ENCODE assay signal across 14 cellular contexts in the genomic region with DNA sequence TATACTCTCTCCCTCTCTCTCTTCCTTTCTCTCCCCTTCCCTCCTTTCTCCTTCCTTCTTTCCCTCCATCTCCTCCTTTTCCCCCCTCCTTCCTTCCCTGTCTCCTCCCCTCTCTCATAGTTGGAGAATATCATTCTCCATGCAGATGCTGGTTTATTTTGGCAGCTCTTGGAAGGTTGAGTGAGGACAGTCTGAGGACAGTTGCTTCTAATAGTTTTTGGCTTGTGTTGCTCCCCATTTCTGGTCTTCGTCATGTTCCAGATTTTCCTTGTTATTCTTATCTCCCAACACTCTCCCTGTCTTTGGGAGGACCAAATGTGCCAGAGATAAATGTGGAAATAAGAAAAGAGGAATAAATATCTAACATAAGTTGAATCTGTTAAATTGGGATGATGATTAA.
DNase-seq lines count a peak whose midpoint lies in the region; ATAC-seq and TF ChIP-seq lines count a peak whose summit lies in the region.
"Had no signal": no experiment of that assay in that cellular context is flagged by ENCODE, and none has a peak within 500 bp of the region (broad histone marks: within the 10 kb centered on the region; RNA-seq: fewer than 3 reads in every experiment).

No MANE protein-coding gene starts in this region.

- intact Hi-C loops in right lobe of liver (cut with DNase I) (no loop called here), heart left ventricle (cut with DNase I) (no loop called here)

- H3K27ac ChIP-seq in liver (ENCODE audit: low read depth in 1 of 2, low read length in 2 of 2): no peak overlapping the region
- H3K27ac ChIP-seq in right lobe of liver: no peak overlapping the region
- peak overlapping the region in 4 of 12 donors; percentile 13 to 29 (median 16) for H3K27ac ChIP-seq in heart left ventricle
- H3K27ac ChIP-seq: BLaER1 treated with 17β-estradiol and CSF1 and Interleukin-3, amounts not matched to agents 10 nM and 100 nM; HL-60 had no signal

- DNase-seq in right lobe of liver (no peak), heart left ventricle (peak in 2 of 5 donors; percentile 11 to 22), myocyte (ENCODE audit: low read depth) (peak; percentile 18), NCI-H1105 (lab: John Stamatoyannopoulos, UW) (no peak)
- DNase-seq in NK-92 treated with Interleukin-12 subunit alpha and Interleukin-12 subunit beta, amount 100 ng/mL, for 24 hours (lab: John Stamatoyannopoulos, UW): no peak
- DNase-seq: ACHN; CD4-positive, CD25-positive, alpha-beta regulatory T cell; DMS53; GF-D8 had no signal

- H3K36me3 ChIP-seq in liver (ENCODE audit: control insufficient read depth in 4 of 4, insufficient read depth in 3 of 4, low read depth in 1 of 4, low read length in 3 of 4): no peaks in the 10 kb centered on the region
- no peaks in the 10 kb centered on the region for H3K36me3 ChIP-seq in right lobe of liver
- no peaks in the 10 kb centered on the region for H3K36me3 ChIP-seq in heart left ventricle
- H3K36me3 ChIP-seq: BLaER1 treated with 17β-estradiol and CSF1 and Interleukin-3, amounts not matched to agents 10 nM and 100 nM had no signal

- ATAC-seq in right lobe of liver (no peak), heart left ventricle (peak; percentile 73 to 87 (median 81)), GM18517 (IDR thresholded peaks at IDR 0.05; ENCODE audit: unreplicated experiment) (no peak)
- ATAC-seq: HCT116 had no signal

- TF ChIP-seq POLR2A in right lobe of liver (IDR thresholded peaks at IDR 0.05) (no peak), heart left ventricle (IDR thresholded peaks at IDR 0.05) (no peak)

- WGBS in liver: 51% methylated on average over 1 of the region's 1 CpG
- 40% methylated on average over 1 of the region's 1 CpG for WGBS in right lobe of liver (ENCODE audit: insufficient coverage, low coverage, low lambda C conversion rate, missing lambda C conversion rate)
- WGBS in heart left ventricle, 4 donors: 7 to 47% (median 37%) methylated on average over 1 of the region's 1 CpG

- TF ChIP-seq RAD21 in liver (IDR thresholded peaks at IDR 0.05): no peak

- H3K9ac ChIP-seq in liver (ENCODE audit: low read depth in 1 of 2, low read length in 2 of 2): no peak overlapping the region
- H3K9ac ChIP-seq: BLaER1 treated with 17β-estradiol and CSF1 and Interleukin-3, amounts not matched to agents 10 nM and 100 nM had no signal

- H3K27me3 ChIP-seq in liver (ENCODE audit: control insufficient read depth in 4 of 4, insufficient read depth in 4 of 4, low read length in 3 of 4): peaks cover 0 to 4% (median 0%) of the 10 kb centered on the region in 4 donors
- no peaks in the 10 kb centered on the region for H3K27me3 ChIP-seq in right lobe of liver
- peaks cover 0 to 3% (median 0%) of the 10 kb centered on the region in 9 donors for H3K27me3 ChIP-seq in heart left ventricle

- H3K4me1 ChIP-seq in liver (ENCODE audit: control insufficient read depth in 4 of 4, insufficient read depth in 4 of 4, low read length in 3 of 4) (no peaks in the 10 kb centered on the region), right lobe of liver (no peaks in the 10 kb centered on the region), heart left ventricle (peaks cover 0 to 7% (median 0%) of the 10 kb centered on the region in 12 donors)
- H3K4me1 ChIP-seq: BLaER1 treated with 17β-estradiol and CSF1 and Interleukin-3, amounts not matched to agents 10 nM and 100 nM had no signal

- TF ChIP-seq CTCF in liver (IDR thresholded peaks at IDR 0.05; ENCODE audit: low read depth, low read length, missing input control): no peak
- TF ChIP-seq CTCF in right lobe of liver (IDR thresholded peaks at IDR 0.05): no peak
- TF ChIP-seq CTCF in heart left ventricle (IDR thresholded peaks at IDR 0.05): no peak

- H3K4me3 ChIP-seq in liver (ENCODE audit: low read depth in 1 of 3, low read length in 3 of 3) (no peak overlapping the region), right lobe of liver (no peak overlapping the region), heart left ventricle (no peak overlapping the region)
- H3K4me3 ChIP-seq: BLaER1 treated with 17β-estradiol and CSF1 and Interleukin-3, amounts not matched to agents 10 nM and 100 nM had no signal

- H3K9me3 ChIP-seq in liver (ENCODE audit: control insufficient read depth in 4 of 4, low read length in 3 of 4) (no peaks in the 10 kb centered on the region), right lobe of liver (no peaks in the 10 kb centered on the region), heart left ventricle (no peaks in the 10 kb centered on the region)
- H3K9me3 ChIP-seq: BLaER1 treated with 17β-estradiol and CSF1 and Interleukin-3, amounts not matched to agents 10 nM and 100 nM had no signal

TF ChIP-seq in liver, 16 proteins besides CTCF, POLR2A, EP300 and RAD21:
- peak; percentile 25 for TF ChIP-seq NR2F2 (IDR thresholded peaks at IDR 0.05)
- no peak for TF ChIP-seq HNF4G (IDR thresholded peaks at IDR 0.05)

Comparison
In these comparisons a context has a peak if more than half of its experiments do, and no peak if none do; other contexts are left out.
1. ATAC-seq: peak in heart left ventricle (4 of 4); none in right lobe of liver (0 of 4) and GM18517 (single experiment).